Comparison of ENCODE assay signal across 22 cellular contexts in genomic region chr12:77594386-77594785, GRCh38.
"Had no signal": no experiment of that assay in that cellular context is flagged by ENCODE, and none has a peak within 500 bp of the region (broad histone marks: within the 10 kb centered on the region; RNA-seq: fewer than 3 reads in every experiment).

No MANE protein-coding gene starts in this region.

- H3K9me3 ChIP-seq: body of pancreas, esophagus squamous epithelium, neutrophil, ovary, prostate gland, tibial artery had no signal

- H3K36me3 ChIP-seq: cardiac muscle cell, esophagus squamous epithelium, neutrophil, ovary, prostate gland, tibial artery, WERI-Rb-1 had no signal

- DNase-seq: activated CD4-positive, alpha-beta T cell treated with anti-CD3 and anti-CD28 coated beads, Interleukin-2, amount 10 ng/mL, durations not matched to agents 7 days and 5 days; activated CD4-positive, CD25-positive, alpha-beta regulatory T cell treated with anti-CD3 and anti-CD28 coated beads, Interleukin-2, amount 50 U/mL, for 72 hours; activated CD8-positive, alpha-beta memory T cell treated with anti-CD3 and anti-CD28 coated beads, Interleukin-2, amount 10 ng/mL, durations not matched to agents 7 days and 5 days; activated CD8-positive, alpha-beta T cell treated with anti-CD3 and anti-CD28 coated beads for 36 hours; activated gamma-delta T cell; activated T-cell treated with anti-CD3 and anti-CD28 coated beads for 4 hours; anterior cingulate cortex; body of pancreas; cortex of kidney; endodermal cell; esophagus squamous epithelium; foreskin keratinocyte; left colon; mesenchymal stem cell; ovary; stimulated activated CD4-positive, alpha-beta T cell treated with anti-CD3 and anti-CD28 coated beads, Interleukin-4, amount 100 ng/mL, for 4 hours; stimulated activated naive CD8-positive, alpha-beta T cell treated with anti-CD3 and anti-CD28 coated beads, Interleukin-15, Interleukin-2, amounts not matched to agents 100 U/mL and 50 U/mL, for 24 hours; tibial artery; WERI-Rb-1 had no signal

- H3K4me3 ChIP-seq: body of pancreas, cardiac muscle cell, esophagus squamous epithelium, ovary, prostate gland, tibial artery had no signal

- H3K4me1 ChIP-seq: body of pancreas, esophagus squamous epithelium, foreskin keratinocyte, prostate gland, tibial artery had no signal

- H3K27me3 ChIP-seq: body of pancreas, cardiac muscle cell, esophagus squamous epithelium, foreskin keratinocyte, neutrophil, ovary, tibial artery had no signal

- H3K27ac ChIP-seq: body of pancreas, cardiac muscle cell, esophagus squamous epithelium, foreskin keratinocyte, neutrophil, ovary, prostate gland, tibial artery, WERI-Rb-1 had no signal
